ENCODE assay signal across 27 cellular contexts in the genomic region with DNA sequence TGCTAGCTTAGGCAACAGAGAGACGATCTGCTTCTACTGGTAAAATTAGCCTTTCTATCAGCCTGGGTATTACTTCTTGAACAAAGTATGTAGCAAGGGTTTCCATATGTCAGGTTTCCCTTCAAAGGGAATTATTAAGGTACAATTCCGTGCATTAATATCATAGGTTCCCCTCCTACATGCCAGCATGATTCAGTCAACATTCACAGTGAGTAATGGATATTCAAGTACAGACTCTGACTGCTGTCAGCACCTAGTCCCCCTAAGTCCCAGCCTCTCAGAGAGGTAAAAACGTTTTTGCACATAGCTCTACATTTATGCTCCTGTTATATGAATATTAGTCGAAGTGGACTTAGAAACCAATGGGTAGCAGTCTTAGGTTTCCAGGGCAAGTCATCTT.
"Had no signal": no experiment of that assay in that cellular context is flagged by ENCODE, and none has a peak within 500 bp of the region (broad histone marks: within the 10 kb centered on the region; RNA-seq: fewer than 3 reads in every experiment).

No MANE protein-coding gene starts in this region.

- H3K9me3 Mint-ChIP-seq: type B pancreatic cell had no signal

- H3K36me3 ChIP-seq: stomach, suprapubic skin, thoracic aorta, thyroid gland, tibial artery, tibial nerve, transverse colon, upper lobe of left lung, upper lobe of right lung, uterus, vagina had no signal

- H3K9me3 ChIP-seq: suprapubic skin, testis, thoracic aorta, thyroid gland, transverse colon, upper lobe of left lung, upper lobe of right lung, uterus, vagina had no signal

- H3K27ac ChIP-seq: stomach, suprapubic skin, testis, thoracic aorta, thyroid gland, tibial artery, tibial nerve, transverse colon, upper lobe of left lung, upper lobe of right lung, uterus, vagina had no signal

- H3K4me1 Mint-ChIP-seq: stimulated activated effector memory CD8-positive, alpha-beta T cell treated with anti-CD3 and anti-CD28 coated beads, Interleukin-12 subunit alpha, Interleukin-12 subunit beta, amount 100 ng/mL, for 72 hours; stimulated activated memory B cell treated with anti-CD40 and anti-IgM and Interleukin-4, amounts not matched to agents 10 μg/mL and 1 μg/mL and 100 μg/mL, for 72 hours; stimulated activated naive B cell treated with anti-CD40 and anti-IgM and Interleukin-4, amounts not matched to agents 10 μg/mL and 1 μg/mL and 100 μg/mL, for 72 hours; stimulated activated naive CD8-positive, alpha-beta T cell treated with anti-CD3 and anti-CD28 coated beads, Interleukin-15, amount 100 ng/mL, for 72 hours had no signal

- H3K27me3 Mint-ChIP-seq: stimulated activated memory B cell treated with anti-CD40 and anti-IgM and Interleukin-4, amounts not matched to agents 10 μg/mL and 1 μg/mL and 100 μg/mL, for 72 hours; stimulated activated naive B cell treated with anti-CD40 and anti-IgM and Interleukin-4, amounts not matched to agents 10 μg/mL and 1 μg/mL and 100 μg/mL, for 72 hours; stimulated activated naive CD8-positive, alpha-beta T cell treated with anti-CD3 and anti-CD28 coated beads, Interleukin-15, amount 100 ng/mL, for 72 hours; stimulated activated naive CD8-positive, alpha-beta T cell treated with anti-CD3 and anti-CD28 coated beads, Interleukin-15, Interleukin-2, amounts not matched to agents 100 ng/mL and 50 ng/mL, for 24 hours; type B pancreatic cell had no signal

- DNase-seq: stimulated activated CD4-positive, alpha-beta T cell treated with anti-CD3 and anti-CD28 coated beads, Interleukin-2, amount 100 ng/mL, for 48 hours; stimulated activated CD4-positive, alpha-beta T cell treated with anti-CD3 and anti-CD28 coated beads, Interleukin-4, amount 100 ng/mL, for 1 hour; stimulated activated CD4-positive, alpha-beta T cell treated with anti-CD3 and anti-CD28 coated beads, Interleukin-4, amount 100 ng/mL, for 24 hours; stimulated activated CD4-positive, alpha-beta T cell treated with anti-CD3 and anti-CD28 coated beads, Interleukin-4, amount 100 ng/mL, for 4 hours; stimulated activated CD8-positive, alpha-beta memory T cell treated with anti-CD3 and anti-CD28 coated beads, Interleukin-4, amount 100 ng/mL, for 48 hours; stimulated activated naive B cell treated with anti-CD40 and anti-IgM and Interleukin-4, amounts not matched to agents 10 μg/mL and 1 μg/mL and 100 μg/mL, for 72 hours; stimulated activated naive CD4-positive, alpha-beta T cell; stimulated activated naive CD4-positive, alpha-beta T cell treated with Interleukin-2 at 50 U/mL for 16 hours; stimulated activated naive CD8-positive, alpha-beta T cell treated with anti-CD3 and anti-CD28 coated beads, Interleukin-15, amount 100 ng/mL, for 72 hours; stimulated activated naive CD8-positive, alpha-beta T cell treated with anti-CD3 and anti-CD28 coated beads, Interleukin-15, Interleukin-2, amounts not matched to agents 100 U/mL and 50 U/mL, for 24 hours; stomach; testis; thyroid gland; tibial artery; transverse colon; trophoblast cell; upper lobe of left lung; upper lobe of right lung; uterus had no signal

- H3K4me3 Mint-ChIP-seq: stimulated activated effector memory CD8-positive, alpha-beta T cell treated with anti-CD3 and anti-CD28 coated beads, Interleukin-12 subunit alpha, Interleukin-12 subunit beta, amount 100 ng/mL, for 72 hours; stimulated activated memory B cell treated with anti-CD40 and anti-IgM and Interleukin-4, amounts not matched to agents 10 μg/mL and 1 μg/mL and 100 μg/mL, for 72 hours; stimulated activated naive B cell treated with anti-CD40 and anti-IgM and Interleukin-4, amounts not matched to agents 10 μg/mL and 1 μg/mL and 100 μg/mL, for 72 hours; stimulated activated naive CD8-positive, alpha-beta T cell treated with anti-CD3 and anti-CD28 coated beads, Interleukin-15, amount 100 ng/mL, for 72 hours; stimulated activated naive CD8-positive, alpha-beta T cell treated with anti-CD3 and anti-CD28 coated beads, Interleukin-15, Interleukin-2, amounts not matched to agents 100 ng/mL and 50 ng/mL, for 24 hours; type B pancreatic cell had no signal

- H3K4me1 ChIP-seq: stomach, suprapubic skin, testis, thyroid gland, tibial artery, tibial nerve, transverse colon, upper lobe of left lung, upper lobe of right lung, uterus, vagina had no signal

- ATAC-seq: stimulated activated effector memory CD8-positive, alpha-beta T cell treated with anti-CD3 and anti-CD28 coated beads, Interleukin-12 subunit alpha, Interleukin-12 subunit beta, amount 100 ng/mL, for 72 hours; stimulated activated memory B cell treated with anti-CD40 and anti-IgM and Interleukin-4, amounts not matched to agents 10 μg/mL and 1 μg/mL and 100 μg/mL, for 72 hours; stimulated activated naive B cell treated with anti-CD40 and anti-IgM and Interleukin-4, amounts not matched to agents 10 μg/mL and 1 μg/mL and 100 μg/mL, for 72 hours; stimulated activated naive CD8-positive, alpha-beta T cell treated with anti-CD3 and anti-CD28 coated beads, Interleukin-15, amount 100 ng/mL, for 72 hours; stimulated activated naive CD8-positive, alpha-beta T cell treated with anti-CD3 and anti-CD28 coated beads, Interleukin-15, Interleukin-2, amounts not matched to agents 100 U/mL and 50 U/mL, for 24 hours; upper lobe of right lung had no signal

- H3K4me3 ChIP-seq: stomach, suprapubic skin, testis, thoracic aorta, thyroid gland, tibial artery, tibial nerve, transverse colon, upper lobe of left lung, upper lobe of right lung, uterus, vagina had no signal

- H3K27me3 ChIP-seq: stomach, suprapubic skin, testis, thyroid gland, tibial artery, tibial nerve, transverse colon, upper lobe of left lung, upper lobe of right lung, uterus, vagina had no signal

- H3K36me3 Mint-ChIP-seq: stimulated activated effector memory CD8-positive, alpha-beta T cell treated with anti-CD3 and anti-CD28 coated beads, Interleukin-12 subunit alpha, Interleukin-12 subunit beta, amount 100 ng/mL, for 72 hours; stimulated activated memory B cell treated with anti-CD40 and anti-IgM and Interleukin-4, amounts not matched to agents 10 μg/mL and 1 μg/mL and 100 μg/mL, for 72 hours; stimulated activated naive B cell treated with anti-CD40 and anti-IgM and Interleukin-4, amounts not matched to agents 10 μg/mL and 1 μg/mL and 100 μg/mL, for 72 hours; type B pancreatic cell had no signal

- H3K27ac Mint-ChIP-seq: stimulated activated effector memory CD8-positive, alpha-beta T cell treated with anti-CD3 and anti-CD28 coated beads, Interleukin-12 subunit alpha, Interleukin-12 subunit beta, amount 100 ng/mL, for 72 hours; stimulated activated memory B cell treated with anti-CD40 and anti-IgM and Interleukin-4, amounts not matched to agents 10 μg/mL and 1 μg/mL and 100 μg/mL, for 72 hours; stimulated activated naive B cell treated with anti-CD40 and anti-IgM and Interleukin-4, amounts not matched to agents 10 μg/mL and 1 μg/mL and 100 μg/mL, for 72 hours; stimulated activated naive CD8-positive, alpha-beta T cell treated with anti-CD3 and anti-CD28 coated beads, Interleukin-15, amount 100 ng/mL, for 72 hours; stimulated activated naive CD8-positive, alpha-beta T cell treated with anti-CD3 and anti-CD28 coated beads, Interleukin-15, Interleukin-2, amounts not matched to agents 100 ng/mL and 50 ng/mL, for 24 hours; type B pancreatic cell had no signal
